ENCODE assay signal across 13 cellular contexts in genomic region chr19:45472557-45473365, GRCh38. TPM values are rescaled to one million over a fixed set of nuclear protein-coding genes. Genes with fewer than 3 reads are reported as not detected.
DNase-seq lines count a peak whose midpoint lies in the region; ATAC-seq, FAIRE-seq and TF ChIP-seq lines count a peak whose summit lies in the region.
"Had no signal": no experiment of that assay in that cellular context is flagged by ENCODE, and none has a peak within 500 bp of the region (broad histone marks: within the 10 kb centered on the region; RNA-seq: fewer than 3 reads in every experiment).

No MANE protein-coding gene starts in this region.

- H3K4me3 ChIP-seq in CD4-positive, CD25-positive, alpha-beta regulatory T cell (ENCODE audit: low read depth, low read length) = no peak overlapping the region
- H3K4me3 ChIP-seq in HUES6 (ENCODE audit: low read depth, low read length) (peak overlapping the region; percentile 52), dorsolateral prefrontal cortex (peak overlapping the region in 33 of 59 donors; percentile 1 to 45 (median 22)), pancreas (no peak overlapping the region), lower leg skin (ENCODE audit: low read depth, poor library complexity, severe bottlenecking) (no peak overlapping the region)

- 21 to 23% methylated on average over 40 to 44 of the region's 44 CpGs for WGBS in pancreas, 2 donors
- WGBS in lower leg skin, 2 donors = 59 to 64% methylated on average over 44 of the region's 44 CpGs

- H3K27me3 Mint-ChIP-seq in CD4-positive, CD25-positive, alpha-beta regulatory T cell = peaks cover 7% of the 10 kb centered on the region
- H3K27me3 Mint-ChIP-seq in naive thymus-derived CD8-positive, alpha-beta T cell = peaks cover 7 to 32% (median 15%) of the 10 kb centered on the region in 5 donors

- peak overlapping the region in 1 of 3 donors; percentile 70 for H3K27ac Mint-ChIP-seq in CD4-positive, CD25-positive, alpha-beta regulatory T cell
- peak overlapping the region in 7 of 10 donors; percentile 19 to 100 (median 54) for H3K27ac Mint-ChIP-seq in naive thymus-derived CD8-positive, alpha-beta T cell
- H3K27ac Mint-ChIP-seq: activated CD4-positive, alpha-beta T cell treated with anti-CD3 and anti-CD28 coated beads, Interleukin-2, amount 10 ng/mL, durations not matched to agents 7 days and 5 days had no signal

- peak overlapping the region; percentile 39 for H3K9ac ChIP-seq in HUES6 (ENCODE audit: low read length)

- H3K4me1 Mint-ChIP-seq in CD4-positive, CD25-positive, alpha-beta regulatory T cell = peaks cover 4 to 41% (median 22%) of the 10 kb centered on the region in 4 donors
- peaks cover 35 to 86% (median 53%) of the 10 kb centered on the region in 4 donors for H3K4me1 Mint-ChIP-seq in naive thymus-derived CD8-positive, alpha-beta T cell

- H3K4me1 ChIP-seq in CD4-positive, CD25-positive, alpha-beta regulatory T cell (ENCODE audit: control insufficient read depth, insufficient read depth, low read length, poor library complexity, severe bottlenecking) = peaks cover 26% of the 10 kb centered on the region
- H3K4me1 ChIP-seq in HUES6 (ENCODE audit: control insufficient read depth, insufficient read depth, low read length) (peaks cover 26% of the 10 kb centered on the region), pancreas (peaks cover 0 to 13% (median 9%) of the 10 kb centered on the region in 3 donors)

- TF ChIP-seq POLR2A in GM12892 (IDR thresholded peaks at IDR 0.05; ENCODE audit: low read depth, low read length) = no peak
- TF ChIP-seq POLR2A in lower leg skin (IDR thresholded peaks at IDR 0.05) = no peak

- POLR2A ChIA-PET in naive thymus-derived CD8-positive, alpha-beta T cell (lab: Charles Lee) = no interaction called here

- intact Hi-C loops in dorsolateral prefrontal cortex (cut with DNase I) (loop anchor here (10.0 kb wide), 1 partner anchor 48 kb away; the partner anchor contains the start of gene ERCC1 (in 2 of the 2)), pancreas (cut with DNase I) (loop anchor here in 1 of 3 donors (5.0 kb wide), 1 partner anchor 35 kb away; no protein-coding TSS in a partner anchor), lower leg skin (cut with DNase I; ENCODE audit: low total_unique reads) (no loop called here)

- FAIRE-seq in GM12892 (lab: Jason Lieb, UNC) (no peak), pancreas (lab: Jason Lieb, UNC) (no peak)
- FAIRE-seq: bronchial epithelial cell had no signal

- no peak overlapping the region for H3K27ac ChIP-seq in CD4-positive, CD25-positive, alpha-beta regulatory T cell (ENCODE audit: insufficient read depth, low read length, poor library complexity, severe bottlenecking)
- H3K27ac ChIP-seq in HUES6 (ENCODE audit: low read depth, low read length) (no peak overlapping the region), dorsolateral prefrontal cortex (peak overlapping the region in 1 of 59 donors; percentile 46), pancreas (no peak overlapping the region)
- H3K27ac ChIP-seq: HL-60 had no signal

- no peaks in the 10 kb centered on the region for H3K9me3 ChIP-seq in CD4-positive, CD25-positive, alpha-beta regulatory T cell (ENCODE audit: control insufficient read depth in 2 of 2, low read length in 2 of 2)
- no peaks in the 10 kb centered on the region for H3K9me3 ChIP-seq in HUES6 (ENCODE audit: control insufficient read depth, insufficient read depth, low read depth, low read length)
- no peaks in the 10 kb centered on the region for H3K9me3 ChIP-seq in pancreas

- H3K27me3 ChIP-seq in CD4-positive, CD25-positive, alpha-beta regulatory T cell (ENCODE audit: control insufficient read depth, insufficient read depth, low read length) = no peaks in the 10 kb centered on the region
- peaks cover 17% of the 10 kb centered on the region for H3K27me3 ChIP-seq in HUES6 (ENCODE audit: control insufficient read depth, insufficient read depth, low read length)
- H3K27me3 ChIP-seq in dorsolateral prefrontal cortex = peaks cover 0 to 10% (median 0%) of the 10 kb centered on the region in 45 donors
- H3K27me3 ChIP-seq in pancreas = no peaks in the 10 kb centered on the region

- no peaks in the 10 kb centered on the region for H3K36me3 Mint-ChIP-seq in CD4-positive, CD25-positive, alpha-beta regulatory T cell
- H3K36me3 Mint-ChIP-seq in naive thymus-derived CD8-positive, alpha-beta T cell = peaks cover 0 to 8% (median 3%) of the 10 kb centered on the region in 3 donors

- ATAC-seq in CD4-positive, CD25-positive, alpha-beta regulatory T cell (ENCODE audit: low read depth in 2 of 2) = no peak
- ATAC-seq in naive thymus-derived CD8-positive, alpha-beta T cell = no peak
- ATAC-seq in pancreas = no peak

- no peak for TF ChIP-seq CTCF in dorsolateral prefrontal cortex (IDR thresholded peaks at IDR 0.05 in 54 of 56, conservative IDR thresholded peaks at IDR 0.05 in 2 of 56; ENCODE audit: low read depth in 1 of 56, partially characterized antibody in 56 of 56)
- no peak for TF ChIP-seq CTCF in pancreas (IDR thresholded peaks at IDR 0.05)
- TF ChIP-seq CTCF in lower leg skin (IDR thresholded peaks at IDR 0.05) = no peak

- H3K9me3 Mint-ChIP-seq in CD4-positive, CD25-positive, alpha-beta regulatory T cell = peaks cover 0 to 8% (median 0%) of the 10 kb centered on the region in 7 donors
- H3K9me3 Mint-ChIP-seq in naive thymus-derived CD8-positive, alpha-beta T cell = no peaks in the 10 kb centered on the region
- H3K9me3 Mint-ChIP-seq: activated CD4-positive, alpha-beta T cell treated with anti-CD3 and anti-CD28 coated beads, Interleukin-2, amount 10 ng/mL, durations not matched to agents 7 days and 5 days had no signal

- DNase-seq in CD4-positive, CD25-positive, alpha-beta regulatory T cell = peak in 2 of 3 donors; percentile 24 to 56
- DNase-seq in dorsolateral prefrontal cortex (no peak), GM12892 (ENCODE audit: insufficient read length) (no peak), pancreas (no peak), lower leg skin (ENCODE audit: low spot score in 2 of 2) (no peak)
- DNase-seq in naive thymus-derived CD8-positive, alpha-beta T cell = peak in 7 of 10 donors; percentile 39 to 78 (median 58)
- no peak for DNase-seq in stimulated activated CD4-positive, alpha-beta T cell treated with anti-CD3 and anti-CD28 coated beads, Interleukin-2, amount 100 ng/mL, for 24 hours
- DNase-seq: activated CD4-positive, alpha-beta T cell treated with anti-CD3 and anti-CD28 coated beads, Interleukin-2, amount 10 ng/mL, durations not matched to agents 7 days and 5 days; NCI-H2029; OCI-M1 had no signal

- peak overlapping the region in 3 of 4 donors; percentile 51 to 90 (median 59) for H3K4me3 Mint-ChIP-seq in CD4-positive, CD25-positive, alpha-beta regulatory T cell
- H3K4me3 Mint-ChIP-seq in naive thymus-derived CD8-positive, alpha-beta T cell = peak overlapping the region in 9 of 10 donors; percentile 51 to 94 (median 65)
- H3K4me3 Mint-ChIP-seq: activated CD4-positive, alpha-beta T cell treated with anti-CD3 and anti-CD28 coated beads, Interleukin-2, amount 10 ng/mL, durations not matched to agents 7 days and 5 days had no signal

- peaks cover 17% of the 10 kb centered on the region for H3K36me3 ChIP-seq in CD4-positive, CD25-positive, alpha-beta regulatory T cell (ENCODE audit: control insufficient read depth, insufficient read depth, low read length)
- H3K36me3 ChIP-seq in HUES6 (ENCODE audit: control insufficient read depth, insufficient read depth, low read length) (no peaks in the 10 kb centered on the region), pancreas (no peaks in the 10 kb centered on the region)

RNA-seq across cellular contexts. Expression of gene FOSB, which starts 5.0 kb away (rescaled TPM):
- total RNA-seq in CD4-positive, CD25-positive, alpha-beta regulatory T cell = 731 TPM
- 10 to 100 TPM in 2 of 4 donors, 1 to 10 TPM in 2; 5.2 to 12.7 (median 9.6) TPM for polyA plus RNA-seq in CD4-positive, CD25-positive, alpha-beta regulatory T cell
- total RNA-seq in dorsolateral prefrontal cortex (100 to 1,000 TPM in 2 of 120 experiments, 10 to 100 TPM in 32, 1 to 10 TPM in 86; 2.6 to 168 (median 7.7) TPM), pancreas (10 to 100 TPM in 1 of 6 donors, 1 to 10 TPM in 3, under 1 TPM in 2; 0.79 to 17.0 (median 5.7) TPM), lower leg skin (10 to 100 TPM in 2 of 4 donors, 1 to 10 TPM in 2; 5.9 to 18.2 (median 11.2) TPM)
- total RNA-seq in naive thymus-derived CD8-positive, alpha-beta T cell = 1 to 10 TPM; 3.5 TPM
- polyA plus RNA-seq in naive thymus-derived CD8-positive, alpha-beta T cell = 10 to 100 TPM; 10.2 to 11.4 (median 11.0) TPM
- 1.1 TPM for polyA plus RNA-seq in GM12892 (2012; ENCODE audit: missing spikeins)
- 10 to 100 TPM; 12.9 to 21.6 TPM for polyA plus RNA-seq in pancreas

RNA-seq across cellular contexts. Expression of gene RTN2, which starts 24.1 kb away (rescaled TPM):
- 1.5 TPM for total RNA-seq in CD4-positive, CD25-positive, alpha-beta regulatory T cell
- polyA plus RNA-seq in CD4-positive, CD25-positive, alpha-beta regulatory T cell = under 1 TPM; 0.09 to 0.88 (median 0.28) TPM
- total RNA-seq in dorsolateral prefrontal cortex = 100 to 1,000 TPM in 2 of 120 experiments, 10 to 100 TPM in 118; 18.9 to 124 (median 63.4) TPM
- total RNA-seq in naive thymus-derived CD8-positive, alpha-beta T cell = 1 to 10 TPM; 1.0 to 1.8 TPM
- polyA plus RNA-seq in naive thymus-derived CD8-positive, alpha-beta T cell = under 1 TPM in 2 of 3 donors, not detected in 1; 0.27 to 0.41 TPM
- 5.9 TPM for polyA plus RNA-seq in GM12892 (2012; ENCODE audit: missing spikeins)
- 1 to 10 TPM; 2.1 to 6.3 (median 3.2) TPM for total RNA-seq in pancreas
- 1 to 10 TPM; 4.4 to 9.5 TPM for polyA plus RNA-seq in pancreas
- 10 to 100 TPM in 1 of 4 donors, 1 to 10 TPM in 3; 6.4 to 11.6 (median 9.0) TPM for total RNA-seq in lower leg skin

RNA-seq across cellular contexts. Expression of gene PPM1N, which starts 25.5 kb away (rescaled TPM):
- 2.3 TPM for total RNA-seq in CD4-positive, CD25-positive, alpha-beta regulatory T cell
- polyA plus RNA-seq in CD4-positive, CD25-positive, alpha-beta regulatory T cell = 1 to 10 TPM; 2.5 to 6.7 (median 3.7) TPM
- 1 to 10 TPM in 108 of 120 experiments, under 1 TPM in 12; 0.59 to 4.9 (median 1.9) TPM for total RNA-seq in dorsolateral prefrontal cortex
- 10 to 100 TPM; 12.4 to 15.6 TPM for total RNA-seq in naive thymus-derived CD8-positive, alpha-beta T cell
- polyA plus RNA-seq in naive thymus-derived CD8-positive, alpha-beta T cell = 1 to 10 TPM; 7.2 to 8.7 (median 7.7) TPM
- polyA plus RNA-seq in GM12892 (2012; ENCODE audit: missing spikeins) = 3.5 TPM
- total RNA-seq in pancreas = under 1 TPM; 0.22 to 0.41 (median 0.30) TPM
- polyA plus RNA-seq in pancreas = 1 to 10 TPM in 1 of 2 donors, under 1 TPM in 1; 0.53 to 2.1 TPM
- total RNA-seq in lower leg skin = 1 to 10 TPM; 2.9 to 4.7 (median 3.6) TPM

RNA-seq across cellular contexts. Expression of gene VASP, which starts 34.5 kb away (rescaled TPM):
- total RNA-seq in CD4-positive, CD25-positive, alpha-beta regulatory T cell = 115 TPM
- 10 to 100 TPM; 40.3 to 53.2 (median 50.4) TPM for polyA plus RNA-seq in CD4-positive, CD25-positive, alpha-beta regulatory T cell
- 10 to 100 TPM in 118 of 120 experiments, 1 to 10 TPM in 2; 7.0 to 36.7 (median 18.3) TPM for total RNA-seq in dorsolateral prefrontal cortex
- 10 to 100 TPM; 72.0 to 72.1 TPM for total RNA-seq in naive thymus-derived CD8-positive, alpha-beta T cell
- polyA plus RNA-seq in naive thymus-derived CD8-positive, alpha-beta T cell = 10 to 100 TPM; 39.9 to 49.6 (median 49.0) TPM
- 85.7 TPM for polyA plus RNA-seq in GM12892 (2012; ENCODE audit: missing spikeins)
- 10 to 100 TPM; 12.5 to 49.3 (median 25.1) TPM for total RNA-seq in pancreas
- 10 to 100 TPM; 32.7 to 34.3 TPM for polyA plus RNA-seq in pancreas
- total RNA-seq in lower leg skin = 10 to 100 TPM; 52.7 to 68.9 (median 56.5) TPM

RNA-seq across cellular contexts. Expression of gene ERCC1, which starts 49.0 kb away (rescaled TPM):
- total RNA-seq in CD4-positive, CD25-positive, alpha-beta regulatory T cell = 30.5 TPM
- polyA plus RNA-seq in CD4-positive, CD25-positive, alpha-beta regulatory T cell = 10 to 100 TPM; 25.9 to 28.7 (median 26.3) TPM
- total RNA-seq in dorsolateral prefrontal cortex (10 to 100 TPM; 64.1 to 99.4 (median 79.0) TPM), pancreas (10 to 100 TPM; 28.9 to 33.5 (median 32.9) TPM), lower leg skin (100 to 1,000 TPM in 1 of 4 donors, 10 to 100 TPM in 3; 57.7 to 111 (median 76.5) TPM)
- 10 to 100 TPM; 59.2 to 61.0 TPM for total RNA-seq in naive thymus-derived CD8-positive, alpha-beta T cell
- 10 to 100 TPM; 32.2 to 38.6 (median 33.7) TPM for polyA plus RNA-seq in naive thymus-derived CD8-positive, alpha-beta T cell
- 39.3 TPM for polyA plus RNA-seq in GM12892 (2012; ENCODE audit: missing spikeins)
- polyA plus RNA-seq in pancreas = 10 to 100 TPM; 35.3 to 42.3 TPM

Comparison
In these comparisons a context has a peak if more than half of its experiments do, and no peak if none do; other contexts are left out.
1. DNase-seq: peak in CD4-positive, CD25-positive, alpha-beta regulatory T cell (2 of 3) and naive thymus-derived CD8-positive, alpha-beta T cell (7 of 10); none in dorsolateral prefrontal cortex (0 of 10), stimulated activated CD4-positive, alpha-beta T cell treated with anti-CD3 and anti-CD28 coated beads, Interleukin-2, amount 100 ng/mL, for 24 hours (0 of 2), GM12892 (single experiment), pancreas (0 of 6) and lower leg skin (0 of 2).
2. H3K4me3 ChIP-seq: peak in HUES6 (single experiment) and dorsolateral prefrontal cortex (33 of 59); none in CD4-positive, CD25-positive, alpha-beta regulatory T cell (single experiment), pancreas (0 of 4) and lower leg skin (single experiment).